Comparison of ENCODE assay signal across 20 cellular contexts in the genomic region with DNA sequence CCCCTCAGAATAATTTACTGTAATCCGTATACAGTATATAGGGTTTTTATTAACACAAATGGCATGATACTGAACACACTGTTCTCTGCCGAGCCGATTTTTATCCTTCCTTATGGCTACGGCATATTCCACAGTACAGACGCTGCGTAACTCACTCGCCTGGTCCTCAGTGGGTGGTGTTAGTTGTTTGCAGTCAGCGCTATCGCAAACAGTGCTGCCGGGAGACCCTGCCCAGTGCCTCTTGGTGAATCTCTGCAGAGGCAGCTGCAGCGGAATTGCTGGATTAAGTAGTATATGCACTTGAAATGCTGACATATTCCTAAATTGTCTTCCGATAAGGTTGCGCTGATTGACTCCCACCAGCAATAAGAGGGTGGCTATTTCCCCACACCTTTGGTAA.
A peak's percentile ranks its signal among the peaks of the same experiment; 100 is the strongest.
DNase-seq lines count a peak whose midpoint lies in the region; TF ChIP-seq lines count a peak whose summit lies in the region.
"Had no signal": no experiment of that assay in that cellular context is flagged by ENCODE, and none has a peak within 500 bp of the region (broad histone marks: within the 10 kb centered on the region; RNA-seq: fewer than 3 reads in every experiment).

No MANE protein-coding gene starts in this region.

- no peak for TF ChIP-seq CTCF in osteocyte (IDR thresholded peaks at IDR 0.05)

- intact Hi-C loops in activated CD4-positive, alpha-beta T cell treated with anti-CD3 and anti-CD28 coated beads, Interleukin-2, amount 10 ng/mL, durations not matched to agents 24 days and 14 days (cut with micrococcal nuclease), result no loop called here

- no peak overlapping the region for H3K4me3 Mint-ChIP-seq in osteocyte (ENCODE audit: unreplicated experiment)
- H3K4me3 Mint-ChIP-seq in activated CD4-positive, alpha-beta T cell treated with anti-CD3 and anti-CD28 coated beads, Interleukin-2, amount 10 ng/mL, durations not matched to agents 24 days and 14 days, result no peak overlapping the region
- H3K4me3 Mint-ChIP-seq: CD4-positive, CD25-positive, alpha-beta regulatory T cell; HFFc6; T-helper 17 cell had no signal

- no peaks in the 10 kb centered on the region for H3K9me3 Mint-ChIP-seq in osteocyte (ENCODE audit: unreplicated experiment)
- no peaks in the 10 kb centered on the region for H3K9me3 Mint-ChIP-seq in activated CD4-positive, alpha-beta T cell treated with anti-CD3 and anti-CD28 coated beads, Interleukin-2, amount 10 ng/mL, durations not matched to agents 24 days and 14 days
- H3K9me3 Mint-ChIP-seq: HFFc6 had no signal

- H3K36me3 Mint-ChIP-seq in osteocyte (ENCODE audit: unreplicated experiment), result no peaks in the 10 kb centered on the region
- H3K36me3 Mint-ChIP-seq in activated CD4-positive, alpha-beta T cell treated with anti-CD3 and anti-CD28 coated beads, Interleukin-2, amount 10 ng/mL, durations not matched to agents 24 days and 14 days (ENCODE audit: low read depth), result no peaks in the 10 kb centered on the region
- H3K36me3 Mint-ChIP-seq: CD4-positive, CD25-positive, alpha-beta regulatory T cell; IgD-negative memory B cell had no signal

- no peak overlapping the region for H3K27ac Mint-ChIP-seq in osteocyte (ENCODE audit: unreplicated experiment)
- H3K27ac Mint-ChIP-seq in activated CD4-positive, alpha-beta T cell treated with anti-CD3 and anti-CD28 coated beads, Interleukin-2, amount 10 ng/mL, durations not matched to agents 24 days and 14 days, result no peak overlapping the region
- H3K27ac Mint-ChIP-seq: CD4-positive, CD25-positive, alpha-beta regulatory T cell; HFFc6; T-helper 17 cell had no signal

- peaks cover 2% of the 10 kb centered on the region for H3K4me1 Mint-ChIP-seq in osteocyte (ENCODE audit: unreplicated experiment)
- H3K4me1 Mint-ChIP-seq in activated CD4-positive, alpha-beta T cell treated with anti-CD3 and anti-CD28 coated beads, Interleukin-2, amount 10 ng/mL, durations not matched to agents 24 days and 14 days, result no peaks in the 10 kb centered on the region
- H3K4me1 Mint-ChIP-seq: CD4-positive, CD25-positive, alpha-beta regulatory T cell; T-helper 17 cell had no signal

- DNase-seq in NCI-H345 (lab: John Stamatoyannopoulos, UW) (peak; percentile 4), NCI-H345 treated with DMSO at 0.1 percent for 48 hours (lab: John Stamatoyannopoulos, UW; ENCODE audit: unreplicated experiment) (no peak), NCI-H1417 (lab: John Stamatoyannopoulos, UW) (peak in 2 of 3 experiments; percentile 61 to 78), NCI-H69 (lab: John Stamatoyannopoulos, UW) (peak; percentile 64), osteocyte (ENCODE audit: extremely low spot score, unreplicated experiment) (peak; percentile 62), DMS153 treated with DMSO at 0.1 percent for 48 hours (lab: John Stamatoyannopoulos, UW; ENCODE audit: unreplicated experiment) (no peak), HUDEP-2 (lab: John Stamatoyannopoulos, UW; ENCODE audit: unreplicated experiment in 76 of 76) (no peak)
- no peak for DNase-seq in activated CD4-positive, alpha-beta T cell treated with anti-CD3 and anti-CD28 coated beads, Interleukin-2, amount 10 ng/mL, durations not matched to agents 24 days and 14 days
- DNase-seq: 8988T; BE2C; Caco-2; CD4-positive, CD25-positive, alpha-beta regulatory T cell; GOT3; HFFc6; Karpas-422; NCI-H1694 treated with DMSO at 0.1 percent for 48 hours; NCI-H82; PC-9; T-helper 17 cell had no signal

- peaks cover 5% of the 10 kb centered on the region for H3K27me3 Mint-ChIP-seq in osteocyte (ENCODE audit: unreplicated experiment)
- peaks cover 6% of the 10 kb centered on the region for H3K27me3 Mint-ChIP-seq in activated CD4-positive, alpha-beta T cell treated with anti-CD3 and anti-CD28 coated beads, Interleukin-2, amount 10 ng/mL, durations not matched to agents 24 days and 14 days

Comparison
In these comparisons a context has a peak if more than half of its experiments do, and no peak if none do; other contexts are left out.
1. DNase-seq: peak in NCI-H345 (single experiment), NCI-H1417 (2 of 3), NCI-H69 (single experiment) and osteocyte (single experiment); none in NCI-H345 treated with DMSO at 0.1 percent for 48 hours (single experiment), activated CD4-positive, alpha-beta T cell treated with anti-CD3 and anti-CD28 coated beads, Interleukin-2, amount 10 ng/mL, durations not matched to agents 24 days and 14 days (single experiment), DMS153 treated with DMSO at 0.1 percent for 48 hours (single experiment) and HUDEP-2 (0 of 76).